ENCODE assay signal across 12 cellular contexts in the genomic region with DNA sequence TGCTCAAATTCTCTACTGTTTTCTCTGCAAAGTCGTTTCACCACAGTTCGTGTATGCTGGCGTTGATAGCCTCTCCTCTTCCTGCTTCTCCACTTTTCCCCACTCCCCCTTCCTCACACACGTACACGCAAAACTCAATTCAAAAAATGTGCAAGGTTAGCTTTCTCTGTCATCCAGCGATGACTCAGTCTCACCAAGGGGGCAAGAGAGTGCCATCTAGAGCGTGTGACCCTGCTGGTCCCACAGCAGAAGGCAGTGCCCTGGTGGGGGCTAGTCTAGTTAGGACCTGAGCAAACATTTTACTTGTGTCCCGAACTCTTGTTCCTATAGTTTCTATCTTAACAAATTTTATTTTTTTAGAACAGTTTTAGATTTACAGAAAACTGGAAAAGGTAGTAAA.
A peak's percentile ranks its signal among the peaks of the same experiment; 100 is the strongest.
DNase-seq lines count a peak whose midpoint lies in the region; ATAC-seq, FAIRE-seq and TF ChIP-seq lines count a peak whose summit lies in the region.
"Had no signal": no experiment of that assay in that cellular context is flagged by ENCODE, and none has a peak within 500 bp of the region (broad histone marks: within the 10 kb centered on the region; RNA-seq: fewer than 3 reads in every experiment).

No MANE protein-coding gene starts in this region.

- peak overlapping the region; percentile 42; the same call in 1 of the 2 replicates for H3K27ac Mint-ChIP-seq in GM23338

- H3K9ac ChIP-seq in BLaER1 (no peak overlapping the region), H1 (replicated peaks in 1 of 4; ENCODE audit: extremely low read depth in 1 of 4, low read depth in 3 of 4, low read length in 3 of 4) (no peak overlapping the region)

- H3K9me3 ChIP-seq in BLaER1 = no peaks in the 10 kb centered on the region
- H3K9me3 ChIP-seq in H1 (ENCODE audit: insufficient read depth in 2 of 2, low read depth in 1 of 2, low read length in 1 of 2) = no peaks in the 10 kb centered on the region
- H3K9me3 ChIP-seq: gastroesophageal sphincter had no signal

- peaks cover 39% of the 10 kb centered on the region for H3K4me1 Mint-ChIP-seq in GM23338

- H3K23ac ChIP-seq in H1 (ENCODE audit: insufficient read length) = no peak overlapping the region

- no peak overlapping the region for H2BK5ac ChIP-seq in H1 (ENCODE audit: low read depth, low read length)

- H2BK12ac ChIP-seq in H1 (ENCODE audit: low read depth, low read length) = 0 out of 2 replicates have a peak overlapping the region, but pooled peaks have one; percentile 20

- TF ChIP-seq CTCF in GM23338 (conservative IDR thresholded peaks at IDR 0.05; ENCODE audit: low read depth in 2 of 2) (no peak), H1 (IDR thresholded peaks at IDR 0.05; ENCODE audit: control extremely low read depth in 1 of 3, insufficient read depth in 1 of 3, low read depth in 1 of 3, low read length in 3 of 3) (no peak)

- peak overlapping the region; percentile 43; the same call in 1 of the 2 replicates for H3K18ac ChIP-seq in H1 (ENCODE audit: extremely low read depth, low read length)

- no peak overlapping the region for H3K56ac ChIP-seq in H1 (replicated peaks; ENCODE audit: insufficient read length, low read depth, low read length)

- no peak overlapping the region for H2BK120ac ChIP-seq in H1 (replicated peaks; ENCODE audit: low read depth, low read length)

- no peaks in the 10 kb centered on the region for H3K79me1 ChIP-seq in H1 (ENCODE audit: low read depth, low read length)

- H3K23me2 ChIP-seq in H1 (ENCODE audit: low read depth, low read length) = no peaks in the 10 kb centered on the region; the same call in 1 of the 2 replicates

- H3K14ac ChIP-seq in H1 (ENCODE audit: insufficient read length) = no peak overlapping the region

- H3K4me1 ChIP-seq in BLaER1 (peaks cover 70% of the 10 kb centered on the region), GM23338 (ENCODE audit: insufficient read depth) (peaks cover 14% of the 10 kb centered on the region), H1 (replicated peaks in 1 of 4; ENCODE audit: control insufficient read depth in 3 of 4, insufficient read depth in 4 of 4, low read length in 3 of 4) (peaks cover 4 to 21% (median 14%) of the 10 kb centered on the region in 4 experiments)

- H3K4me3 ChIP-seq in BLaER1 (no peak overlapping the region), GM23338 (no peak overlapping the region), H1 (ENCODE audit: extremely low read depth in 1 of 4, insufficient read depth in 2 of 4, low read depth in 3 of 4, low read length in 4 of 4) (no peak overlapping the region)
- H3K4me3 ChIP-seq: gastroesophageal sphincter had no signal

- H2BK20ac ChIP-seq in H1 (ENCODE audit: low read length) = no peak overlapping the region

- no peak overlapping the region for H4K5ac ChIP-seq in H1 (ENCODE audit: insufficient read length, low read depth, low read length)

- CTCF ChIA-PET in H1 (lab: Charles Lee; ENCODE audit: partially characterized antibody) = no interaction called here

- ATAC-seq in GM23338 (no peak), HG02970 (IDR thresholded peaks at IDR 0.05; ENCODE audit: low FRiP score, unreplicated experiment) (no peak)
- ATAC-seq: gastroesophageal sphincter had no signal

- TF ChIP-seq RAD21 in H1 (IDR thresholded peaks at IDR 0.05 in 1 of 2, conservative IDR thresholded peaks at IDR 0.05 in 1 of 2; ENCODE audit: low read depth in 2 of 2, low read length in 2 of 2) = no peak

- H3K36me3 ChIP-seq in BLaER1 (0 out of 2 replicates have a peak, but pooled peaks cover 5% of the 10 kb centered on the region), GM23338 (ENCODE audit: insufficient read depth) (no peaks in the 10 kb centered on the region), H1 (ENCODE audit: control insufficient read depth in 2 of 4, insufficient read depth in 4 of 4, low read length in 3 of 4) (no peaks in the 10 kb centered on the region)

- H3K27ac ChIP-seq in BLaER1 = no peak overlapping the region
- H3K27ac ChIP-seq in GM23338 (ENCODE audit: low read depth) = no peak overlapping the region
- H3K27ac ChIP-seq in H1 (ENCODE audit: low read depth, low read length) = no peak overlapping the region
- H3K27ac ChIP-seq: gastroesophageal sphincter had no signal

- POLR2A ChIA-PET in H1 (lab: Charles Lee; ENCODE audit: partially characterized antibody) = no interaction called here

- H4K20me1 ChIP-seq in BLaER1 (no peaks in the 10 kb centered on the region), GM23338 (replicated peaks; ENCODE audit: insufficient read depth) (no peaks in the 10 kb centered on the region), H1 (replicated peaks in 1 of 2; ENCODE audit: control insufficient read depth in 1 of 2, insufficient read depth in 2 of 2, low read length in 2 of 2) (no peaks in the 10 kb centered on the region)

- peak overlapping the region; percentile 9; the same call in 1 of the 2 replicates for H4K8ac ChIP-seq in H1 (ENCODE audit: extremely low read depth, insufficient read depth, low read length)

- H2AFZ ChIP-seq in GM23338 = no peak overlapping the region
- H2AFZ ChIP-seq in H1 (ENCODE audit: low read length) = no peak overlapping the region

- H3F3A ChIP-seq in GM23338 (replicated peaks; ENCODE audit: low read depth) = no peaks in the 10 kb centered on the region

- peak overlapping the region; percentile 93 for H3K4me2 ChIP-seq in BLaER1
- H3K4me2 ChIP-seq in GM23338 = no peak overlapping the region
- no peak overlapping the region for H3K4me2 ChIP-seq in H1 (ENCODE audit: insufficient read depth in 1 of 2, low read depth in 2 of 2, low read length in 2 of 2)

- no peak for TF ChIP-seq EP300 in H1 (IDR thresholded peaks at IDR 0.05; ENCODE audit: borderline replicate concordance in 1 of 2, low read depth in 2 of 2, low read length in 2 of 2)

- DNase-seq in GM23338 (ENCODE audit: low spot score) = no peak
- peak; percentile 53 for DNase-seq in activated CD4-positive, alpha-beta T cell treated with anti-CD3 and anti-CD28 coated beads for 48 hours
- no peak for DNase-seq in H1 (ENCODE audit: low read depth in 1 of 2, low spot score in 2 of 2)
- DNase-seq in AG20443 (ENCODE audit: low spot score) = no peak
- DNase-seq in foreskin melanocyte = no peak
- no peak for DNase-seq in SHP77 (lab: John Stamatoyannopoulos, UW)
- DNase-seq: effector memory CD4-positive, alpha-beta T cell; NCI-H1930 had no signal

- H2AK5ac ChIP-seq in H1 (ENCODE audit: low read depth, low read length) = no peak overlapping the region

- FAIRE-seq in H1 (lab: Jason Lieb, UNC) = no peak
- FAIRE-seq: astrocyte had no signal

- H3K27me3 Mint-ChIP-seq in GM23338 (ENCODE audit: insufficient read depth, low read depth, poor library complexity) = peaks cover 9% of the 10 kb centered on the region

- no peak overlapping the region for H3K4ac ChIP-seq in H1 (replicated peaks; ENCODE audit: insufficient read length, low read depth, low read length)

- no peak overlapping the region for H4K91ac ChIP-seq in H1 (replicated peaks; ENCODE audit: insufficient read length, low read length)

- WGBS in H1 (ENCODE audit: extremely low coverage in 1 of 2, insufficient coverage in 1 of 2, insufficient read length in 1 of 2, insufficient replicate concordance in 2 of 2, low coverage in 1 of 2, low lambda C conversion rate in 2 of 2, missing lambda C conversion rate in 1 of 2), 2 experiments = 86 to 100% methylated on average over 1 to 8 of the region's 8 CpGs

- H3K9me2 ChIP-seq in GM23338 (ENCODE audit: insufficient read depth) = no peaks in the 10 kb centered on the region; the same call in 1 of the 2 replicates

- H2BK15ac ChIP-seq in H1 (ENCODE audit: low read length) = no peak overlapping the region

- H3K27me3 ChIP-seq in BLaER1 = no peaks in the 10 kb centered on the region
- no peaks in the 10 kb centered on the region for H3K27me3 ChIP-seq in GM23338 (ENCODE audit: insufficient read depth)
- H3K27me3 ChIP-seq in H1 (replicated peaks in 1 of 4; ENCODE audit: control insufficient read depth in 3 of 4, extremely low read depth in 1 of 4, insufficient read depth in 3 of 4, low read length in 3 of 4) = no peaks in the 10 kb centered on the region
- H3K27me3 ChIP-seq: gastroesophageal sphincter had no signal

- no peaks in the 10 kb centered on the region for H3K79me2 ChIP-seq in GM23338 (replicated peaks; ENCODE audit: insufficient read depth)
- H3K79me2 ChIP-seq in H1 (ENCODE audit: control insufficient read depth in 1 of 2, insufficient read depth in 2 of 2, low read length in 2 of 2) = no peaks in the 10 kb centered on the region

- no peak for TF ChIP-seq POLR2A in H1 (IDR thresholded peaks at IDR 0.05; ENCODE audit: control extremely low read depth in 1 of 2, low read depth in 2 of 2, low read length in 2 of 2)

- H3K4me3 Mint-ChIP-seq in GM23338 = no peak overlapping the region

- no peaks in the 10 kb centered on the region for H3K9me3 Mint-ChIP-seq in GM23338

- H3K36me3 Mint-ChIP-seq in GM23338 (ENCODE audit: low read depth) = peaks cover 3% of the 10 kb centered on the region; the same call in 1 of the 3 replicates

TF ChIP-seq in GM23338, 12 proteins besides CTCF, POLR2A, EP300 and RAD21 (continues in another document):
- TF ChIP-seq ZNF114 (CRISPR knock-in tag; IDR thresholded peaks at IDR 0.05) (no peak), EZH2 (IDR thresholded peaks at IDR 0.05; ENCODE audit: low read depth, unreplicated experiment) (no peak), POLR2AphosphoS5 (IDR thresholded peaks at IDR 0.05; ENCODE audit: low read depth) (no peak)
- TF ChIP-seq, protein P1, sequence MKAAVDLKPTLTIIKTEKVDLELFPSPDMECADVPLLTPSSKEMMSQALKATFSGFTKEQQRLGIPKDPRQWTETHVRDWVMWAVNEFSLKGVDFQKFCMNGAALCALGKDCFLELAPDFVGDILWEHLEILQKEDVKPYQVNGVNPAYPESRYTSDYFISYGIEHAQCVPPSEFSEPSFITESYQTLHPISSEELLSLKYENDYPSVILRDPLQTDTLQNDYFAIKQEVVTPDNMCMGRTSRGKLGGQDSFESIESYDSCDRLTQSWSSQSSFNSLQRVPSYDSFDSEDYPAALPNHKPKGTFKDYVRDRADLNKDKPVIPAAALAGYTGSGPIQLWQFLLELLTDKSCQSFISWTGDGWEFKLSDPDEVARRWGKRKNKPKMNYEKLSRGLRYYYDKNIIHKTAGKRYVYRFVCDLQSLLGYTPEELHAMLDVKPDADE (IDR thresholded peaks at IDR 0.05) = no peak

TF ChIP-seq in H1, 55 proteins besides CTCF, POLR2A, EP300 and RAD21:
- no peak for TF ChIP-seq USF2 (IDR thresholded peaks at IDR 0.05; ENCODE audit: low read length)
